ENCODE assay signal across 8 cellular contexts in the genomic region with DNA sequence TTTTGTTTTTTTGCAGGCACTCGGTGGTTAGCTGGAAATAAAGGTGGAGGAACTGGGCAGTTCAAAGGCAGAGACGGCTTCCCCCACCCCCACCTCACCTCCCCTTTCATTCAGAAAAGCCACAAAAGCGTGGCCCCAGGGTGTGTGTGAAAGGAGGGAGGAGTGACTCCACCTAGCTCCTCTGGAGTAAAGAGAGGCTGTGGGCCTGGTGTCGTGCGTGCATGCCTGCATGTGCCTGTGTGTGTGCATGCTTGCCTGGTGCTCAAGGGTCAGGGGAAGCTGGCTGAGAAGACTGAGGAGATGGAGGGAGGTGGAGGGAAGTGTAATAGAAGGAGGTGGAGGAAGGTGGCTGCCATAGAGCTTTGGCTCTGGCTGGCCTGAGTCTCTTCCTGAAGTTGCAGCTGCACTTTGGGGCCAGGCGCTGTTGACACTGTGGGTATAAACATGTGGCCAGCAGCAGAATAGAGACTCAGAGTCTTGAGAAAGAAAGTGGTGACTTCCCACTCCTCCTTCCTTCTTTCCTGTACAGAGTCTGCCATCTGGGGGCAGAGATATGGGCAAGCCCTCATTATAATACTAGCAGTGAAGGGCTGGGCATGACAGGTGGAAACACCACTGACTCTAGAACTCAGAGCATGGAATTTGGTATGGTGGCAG. TPM values are rescaled to one million over a fixed set of nuclear protein-coding genes. Genes with fewer than 3 reads are reported as not detected.
DNase-seq lines count a peak whose midpoint lies in the region; ATAC-seq and TF ChIP-seq lines count a peak whose summit lies in the region.

No MANE protein-coding gene starts in this region.

- no peaks in the 10 kb centered on the region for H3K27me3 ChIP-seq in HUES48 (ENCODE audit: control insufficient read depth, insufficient read depth, low read length)
- H3K27me3 ChIP-seq in spleen (replicated peaks in 1 of 7) = no peaks in the 10 kb centered on the region

- peak overlapping the region; percentile 28; the same call in 1 of the 2 replicates for H3K4me3 ChIP-seq in HUES48 (ENCODE audit: low read depth, low read length)
- no peak overlapping the region for H3K4me3 ChIP-seq in epithelial cell of proximal tubule (ENCODE audit: low read depth, low read length)
- peak overlapping the region in 1 of 8 donors; percentile 27 for H3K4me3 ChIP-seq in spleen

- H3K9ac ChIP-seq in HUES48 (ENCODE audit: low read depth, low read length) = peak overlapping the region; percentile 65

- peak; percentile 80 for ATAC-seq in GM21576 (IDR thresholded peaks at IDR 0.05; ENCODE audit: unreplicated experiment)

- H3K36me3 ChIP-seq in HUES48 (ENCODE audit: control insufficient read depth, insufficient read depth, low read length) (no peaks in the 10 kb centered on the region), spleen (no peaks in the 10 kb centered on the region)

- intact Hi-C loops in spleen (cut with DNase I; ENCODE audit: low total_unique reads) = no loop called here

- H3K9me3 ChIP-seq in HUES48 (ENCODE audit: control insufficient read depth, insufficient read depth, low read length) (no peaks in the 10 kb centered on the region), spleen (no peaks in the 10 kb centered on the region)

- no peak for TF ChIP-seq POLR2A in spleen (IDR thresholded peaks at IDR 0.05)

- H3K4me1 ChIP-seq in HUES48 (ENCODE audit: control insufficient read depth, insufficient read depth, low read length) (peaks cover 18% of the 10 kb centered on the region), spleen (peaks cover 0 to 19% (median 15%) of the 10 kb centered on the region in 6 donors)

- H3K27ac ChIP-seq in HUES48 (ENCODE audit: low read depth, low read length) (peak overlapping the region; percentile 96), spleen (peak overlapping the region in 4 of 8 donors; percentile 23 to 65 (median 36))

- DNase-seq in NCI-H345 (lab: John Stamatoyannopoulos, UW) (peak; percentile 69), NCI-H345 treated with DMSO at 0.1 percent for 48 hours (lab: John Stamatoyannopoulos, UW; ENCODE audit: unreplicated experiment) (no peak), SIG-M5 treated with dmso at 0.1 percent for 504 hours (lab: John Stamatoyannopoulos, UW; ENCODE audit: unreplicated experiment) (peak; percentile 83), epithelial cell of proximal tubule (ENCODE audit: low read depth) (no peak), spleen (peak; percentile 68), T1000 (lab: John Stamatoyannopoulos, UW) (no peak)

- TF ChIP-seq CTCF in epithelial cell of proximal tubule (conservative IDR thresholded peaks at IDR 0.05; ENCODE audit: low read depth, low read length) (peak; percentile 36), spleen (IDR thresholded peaks at IDR 0.05 in 8 of 11, conservative IDR thresholded peaks at IDR 0.05 in 3 of 11) (peak in 3 of 11 experiments; percentile 16 to 19 (median 18))

- WGBS in spleen, 5 donors = 16 to 32% (median 22%) methylated on average over 5 to 6 of the region's 6 CpGs

RNA-seq across cellular contexts. Expression of a gene that starts 36.9 kb away (rescaled TPM):
- total RNA-seq in epithelial cell of proximal tubule (93.5 and 130 TPM in 2 replicates), spleen (100 to 1,000 TPM in 1 of 7 donors, 10 to 100 TPM in 6; 43.4 to 121 (median 62.8) TPM)
- 10 to 100 TPM; 28.4 to 37.4 (median 30.9) TPM for polyA plus RNA-seq in spleen

Comparison
In these comparisons a context has a peak if more than half of its experiments do, and no peak if none do; other contexts are left out.
1. DNase-seq: peak in NCI-H345 (single experiment), SIG-M5 treated with dmso at 0.1 percent for 504 hours (single experiment) and spleen (single experiment); none in NCI-H345 treated with DMSO at 0.1 percent for 48 hours (single experiment), epithelial cell of proximal tubule (single experiment) and T1000 (single experiment).